In the genomic region with DNA sequence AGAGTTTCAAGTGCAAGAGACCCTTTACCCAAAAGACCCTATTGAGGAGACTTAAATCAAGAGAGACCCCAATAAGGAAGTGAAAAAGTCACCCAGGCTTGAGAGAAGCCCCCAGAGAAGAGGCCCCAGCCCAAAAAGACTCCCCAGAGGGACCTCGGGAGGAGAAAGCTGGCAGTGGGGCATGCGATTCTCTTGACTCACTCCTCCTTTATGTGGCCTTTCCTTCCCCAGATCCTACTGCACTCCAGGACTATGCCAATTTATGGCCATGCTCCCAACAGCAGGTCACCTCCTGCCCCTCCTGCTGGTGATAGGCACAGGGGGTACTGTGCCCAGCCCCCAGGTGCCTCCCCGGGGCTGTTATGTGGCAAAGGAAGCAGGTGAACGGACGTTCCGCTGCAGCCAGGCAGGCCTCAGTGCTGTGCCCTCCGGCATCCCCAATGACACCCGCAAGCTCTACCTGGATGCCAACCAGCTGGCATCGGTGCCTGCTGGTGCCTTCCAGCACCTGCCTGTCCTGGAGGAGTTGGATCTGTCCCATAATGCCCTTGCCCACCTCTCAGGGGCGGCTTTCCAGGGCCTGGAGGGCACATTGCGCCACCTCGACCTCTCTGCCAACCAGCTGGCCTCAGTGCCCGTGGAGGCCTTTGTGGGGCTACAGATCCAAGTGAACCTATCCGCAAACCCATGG, we compare ENCODE assay signal across 19 cellular contexts. TPM values are rescaled to one million over a fixed set of nuclear protein-coding genes. Genes with fewer than 3 reads are reported as not detected.
DNase-seq lines count a peak whose midpoint lies in the region; TF ChIP-seq lines count a peak whose summit lies in the region.
"Had no signal": no experiment of that assay in that cellular context is flagged by ENCODE, and none has a peak within 500 bp of the region (broad histone marks: within the 10 kb centered on the region; RNA-seq: fewer than 3 reads in every experiment).

No MANE protein-coding gene starts in this region.

- peak overlapping the region; percentile 73 for H3K27ac ChIP-seq in BLaER1
- H3K27ac ChIP-seq: HL-60 had no signal

- H3K27me3 Mint-ChIP-seq in neural crest cell (ENCODE audit: low read depth) = peaks cover 4% of the 10 kb centered on the region

- H3K9ac ChIP-seq in BLaER1 = peak overlapping the region; percentile 57; the same call in 1 of the 2 replicates

- no peaks in the 10 kb centered on the region for H3K36me3 Mint-ChIP-seq in neural crest cell (ENCODE audit: low read depth)
- H3K36me3 Mint-ChIP-seq: CD14-positive monocyte had no signal

- H3K27me3 ChIP-seq in BLaER1 = no peaks in the 10 kb centered on the region

- H3K4me2 ChIP-seq in BLaER1 = peak overlapping the region; percentile 86

- in situ Hi-C loops in G401 (cut with HindIII; ENCODE audit: low sequenced_read_pairs) (no loop called here), ACHN (cut with HindIII; ENCODE audit: low pct_ligation_motif_present, low pct_unique_long_range_greater_than_20kb, low sequenced_read_pairs) (no loop called here)

- peaks cover 24% of the 10 kb centered on the region for H3K4me1 Mint-ChIP-seq in neural crest cell

- H3K9me3 ChIP-seq in BLaER1 = no peaks in the 10 kb centered on the region

- H3K36me3 ChIP-seq in BLaER1 = no peaks in the 10 kb centered on the region

- TF ChIP-seq CTCF in neural crest cell (conservative IDR thresholded peaks at IDR 0.05) = no peak

- H3K4me3 Mint-ChIP-seq in neural crest cell = no peak overlapping the region
- H3K4me3 Mint-ChIP-seq: CD14-positive monocyte had no signal

- H3K4me1 ChIP-seq in BLaER1 = peaks cover 80% of the 10 kb centered on the region

- peak overlapping the region; percentile 50 for H3K27ac Mint-ChIP-seq in neural crest cell (ENCODE audit: unreplicated experiment)

- DNase-seq in G401 (ENCODE audit: low spot score) (peak; percentile 47), cerebellar cortex (ENCODE audit: low spot score) (peak; percentile 35), neural crest cell (ENCODE audit: low read depth, low spot score) (no peak), NCI-H510A treated with DMSO at 0.1 percent for 48 hours (lab: John Stamatoyannopoulos, UW) (no peak), ACHN (no peak)
- DNase-seq in activated T-cell treated with anti-CD3 and anti-CD28 coated beads, Interleukin-2, amount 50 U/mL, for 1 hour = no peak
- DNase-seq: DMS79 treated with DMSO at 0.1 percent for 48 hours, Kasumi-1, MM.1S, NCI-H1092, NCI-H146, NCI-H2081 treated with DMSO at 0.1 percent for 48 hours, NCI-H510A, NCI-H82 had no signal

- H3K9me3 Mint-ChIP-seq in neural crest cell = no peaks in the 10 kb centered on the region

- H4K20me1 ChIP-seq in BLaER1 = no peaks in the 10 kb centered on the region

- H3K4me3 ChIP-seq in BLaER1 = no peak overlapping the region

RNA-seq across cellular contexts. Expression of gene LRRC3C, which starts 16.3 kb away (rescaled TPM):
- total RNA-seq in G401 (2014; rRNA removed; shearing (Covaris generic)) = not detected in 2 replicates
- total RNA-seq in neural crest cell = not detected in 2 replicates
- total RNA-seq: A673, HT1080 had no signal

RNA-seq across cellular contexts. Expression of gene ORMDL3, which starts 16.4 kb away (rescaled TPM):
- 37.8 and 40.4 TPM in 2 replicates for total RNA-seq in G401 (2014; rRNA removed; shearing (Covaris generic))
- 42.2 and 47.8 TPM in 2 replicates for total RNA-seq in neural crest cell

RNA-seq across cellular contexts. Expression of gene GSDMA, which starts 19.0 kb away (rescaled TPM):
- not detected in 2 replicates for total RNA-seq in G401 (2014; rRNA removed; shearing (Covaris generic))
- total RNA-seq in neural crest cell = not detected in 2 replicates
- total RNA-seq: A673, HT1080 had no signal

RNA-seq across cellular contexts. Expression of gene GSDMB, which starts 25.4 kb away (rescaled TPM):
- 0.24 and 1.9 TPM in 2 replicates for total RNA-seq in G401 (2014; rRNA removed; shearing (Covaris generic))
- total RNA-seq in neural crest cell = 7.9 and 8.8 TPM in 2 replicates

RNA-seq across cellular contexts. Expression of gene PSMD3, which starts 36.8 kb away (rescaled TPM):
- 248 and 317 TPM in 2 replicates for total RNA-seq in G401 (2014; rRNA removed; shearing (Covaris generic))
- 157 and 158 TPM in 2 replicates for total RNA-seq in neural crest cell

Comparison
In these comparisons a context has a peak if more than half of its experiments do, and no peak if none do; other contexts are left out.
1. DNase-seq: peak in G401 (single experiment) and cerebellar cortex (single experiment); none in neural crest cell (single experiment), activated T-cell treated with anti-CD3 and anti-CD28 coated beads, Interleukin-2, amount 50 U/mL, for 1 hour (single experiment), NCI-H510A treated with DMSO at 0.1 percent for 48 hours (single experiment) and ACHN (single experiment).